In the genomic region with DNA sequence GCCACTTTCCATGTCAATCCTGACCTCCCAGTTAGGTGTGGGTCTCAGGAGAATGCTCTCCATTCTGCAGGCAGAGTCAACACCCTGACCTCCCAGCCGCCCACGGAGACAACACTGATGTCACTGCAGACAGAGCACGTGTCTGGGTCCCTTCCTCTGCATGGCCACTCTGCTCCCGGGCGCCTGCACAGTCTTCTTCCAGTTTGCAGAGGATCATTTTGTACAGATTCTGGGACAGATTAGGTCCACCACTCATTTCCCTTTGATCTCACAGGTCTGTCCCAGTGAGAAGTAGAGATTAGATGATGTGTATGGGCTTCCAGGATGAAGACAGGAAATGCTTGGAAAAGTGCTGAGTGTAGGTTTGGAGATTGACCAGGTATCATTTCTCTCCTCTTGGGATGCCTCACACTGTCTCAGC, we compare ENCODE assay signal across 10 cellular contexts. TPM values are rescaled to one million over a fixed set of nuclear protein-coding genes. Genes with fewer than 3 reads are reported as not detected.
DNase-seq lines count a peak whose midpoint lies in the region; ATAC-seq and TF ChIP-seq lines count a peak whose summit lies in the region.
"Had no signal": no experiment of that assay in that cellular context is flagged by ENCODE, and none has a peak within 500 bp of the region (broad histone marks: within the 10 kb centered on the region; RNA-seq: fewer than 3 reads in every experiment).

No MANE protein-coding gene starts in this region.

- in situ Hi-C loops in GM13977 (cut with MboI; ENCODE audit: low pct_unique_long_range_greater_than_20kb, low sequenced_read_pairs, unreplicated experiment), result no loop called here

- H3K4me3 Mint-ChIP-seq in WTC11 (no peak overlapping the region), CD14-positive monocyte (no peak overlapping the region)
- H3K4me3 Mint-ChIP-seq: stimulated activated memory B cell treated with anti-CD40 and anti-IgM and Interleukin-4, amounts not matched to agents 10 μg/mL and 1 μg/mL and 100 μg/mL, for 72 hours had no signal

- CTCF ChIA-PET in WTC11 (lab: Charles Lee), result no interaction called here

- H3K4me1 Mint-ChIP-seq in WTC11 (peaks cover 7% of the 10 kb centered on the region; the same call in 1 of the 2 replicates), CD14-positive monocyte (peaks cover 45% of the 10 kb centered on the region)

- POLR2A ChIA-PET in WTC11 (lab: Charles Lee), result no interaction called here

- no peaks in the 10 kb centered on the region for H3K36me3 Mint-ChIP-seq in WTC11
- no peaks in the 10 kb centered on the region for H3K36me3 Mint-ChIP-seq in CD14-positive monocyte
- H3K36me3 Mint-ChIP-seq: stimulated activated memory B cell treated with anti-CD40 and anti-IgM and Interleukin-4, amounts not matched to agents 10 μg/mL and 1 μg/mL and 100 μg/mL, for 72 hours had no signal

- H3K9me3 Mint-ChIP-seq in WTC11 (no peaks in the 10 kb centered on the region), CD14-positive monocyte (no peaks in the 10 kb centered on the region)
- H3K9me3 Mint-ChIP-seq: stimulated activated memory B cell treated with anti-CD40 and anti-IgM and Interleukin-4, amounts not matched to agents 10 μg/mL and 1 μg/mL and 100 μg/mL, for 72 hours had no signal

- intact Hi-C loops in left ventricle myocardium superior (cut with micrococcal nuclease) (no loop called here), CD14-positive monocyte (cut with micrococcal nuclease) (no loop called here)

- TF ChIP-seq CTCF in GM13977 (IDR thresholded peaks at IDR 0.05; ENCODE audit: extremely low read depth, insufficient read depth, missing control alignments), result no peak
- TF ChIP-seq CTCF in WTC11 (IDR thresholded peaks at IDR 0.05), result no peak
- TF ChIP-seq CTCF in CD14-positive monocyte (IDR thresholded peaks at IDR 0.05), result no peak

- H3K27me3 Mint-ChIP-seq in WTC11 (ENCODE audit: low read depth), result no peaks in the 10 kb centered on the region
- H3K27me3 Mint-ChIP-seq in CD14-positive monocyte (ENCODE audit: low read depth in 3 of 3), result peaks cover 5 to 11% (median 5%) of the 10 kb centered on the region in 3 donors

- DNase-seq in GM13977 (ENCODE audit: low spot score), result peak; percentile 46
- DNase-seq in WTC11 (ENCODE audit: low spot score), result no peak
- DNase-seq in left ventricle myocardium superior, result peak; percentile 62
- peak; percentile 83 for DNase-seq in putamen (ENCODE audit: low spot score)
- DNase-seq in NOMO-1 treated with dmso at 0.1 percent for 144 hours (lab: John Stamatoyannopoulos, UW; ENCODE audit: unreplicated experiment), result no peak
- DNase-seq in activated naive CD4-positive, alpha-beta T cell treated with anti-CD3 and anti-CD28 coated beads, Interleukin-2, amount 50 U/mL, for 16 hours, result no peak
- no peak for DNase-seq in NCI-H446 treated with DMSO at 0.1 percent for 48 hours (lab: John Stamatoyannopoulos, UW)
- no peak for DNase-seq in CD14-positive monocyte (ENCODE audit: low spot score)
- DNase-seq: mucosa of descending colon had no signal

- H3K27ac Mint-ChIP-seq in WTC11 (peak overlapping the region; percentile 34; the same call in 1 of the 2 replicates), CD14-positive monocyte (peak overlapping the region in 3 of 7 donors; percentile 8 to 38 (median 10))
- H3K27ac Mint-ChIP-seq: stimulated activated memory B cell treated with anti-CD40 and anti-IgM and Interleukin-4, amounts not matched to agents 10 μg/mL and 1 μg/mL and 100 μg/mL, for 72 hours had no signal

- ATAC-seq in WTC11, result no peak
- peak; percentile 71 for ATAC-seq in left ventricle myocardium superior
- ATAC-seq: mucosa of descending colon; stimulated activated memory B cell treated with anti-CD40 and anti-IgM and Interleukin-4, amounts not matched to agents 10 μg/mL and 1 μg/mL and 100 μg/mL, for 72 hours had no signal

TF ChIP-seq in WTC11, 78 proteins besides CTCF, POLR2A, EP300 and RAD21:
- TF ChIP-seq ZNF317 (CRISPR knock-in tag; IDR thresholded peaks at IDR 0.05; ENCODE audit: borderline replicate concordance, low read depth) (no peak), GABPB1 (CRISPR knock-in tag; IDR thresholded peaks at IDR 0.05) (peak; percentile 79), ZNF219 (CRISPR knock-in tag; IDR thresholded peaks at IDR 0.05; ENCODE audit: borderline replicate concordance) (no peak)
- TF ChIP-seq, protein P1, sequence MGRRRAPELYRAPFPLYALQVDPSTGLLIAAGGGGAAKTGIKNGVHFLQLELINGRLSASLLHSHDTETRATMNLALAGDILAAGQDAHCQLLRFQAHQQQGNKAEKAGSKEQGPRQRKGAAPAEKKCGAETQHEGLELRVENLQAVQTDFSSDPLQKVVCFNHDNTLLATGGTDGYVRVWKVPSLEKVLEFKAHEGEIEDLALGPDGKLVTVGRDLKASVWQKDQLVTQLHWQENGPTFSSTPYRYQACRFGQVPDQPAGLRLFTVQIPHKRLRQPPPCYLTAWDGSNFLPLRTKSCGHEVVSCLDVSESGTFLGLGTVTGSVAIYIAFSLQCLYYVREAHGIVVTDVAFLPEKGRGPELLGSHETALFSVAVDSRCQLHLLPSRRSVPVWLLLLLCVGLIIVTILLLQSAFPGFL (CRISPR knock-in tag; IDR thresholded peaks at IDR 0.05; ENCODE audit: borderline replicate concordance), result no peak
- TF ChIP-seq, protein P2, sequence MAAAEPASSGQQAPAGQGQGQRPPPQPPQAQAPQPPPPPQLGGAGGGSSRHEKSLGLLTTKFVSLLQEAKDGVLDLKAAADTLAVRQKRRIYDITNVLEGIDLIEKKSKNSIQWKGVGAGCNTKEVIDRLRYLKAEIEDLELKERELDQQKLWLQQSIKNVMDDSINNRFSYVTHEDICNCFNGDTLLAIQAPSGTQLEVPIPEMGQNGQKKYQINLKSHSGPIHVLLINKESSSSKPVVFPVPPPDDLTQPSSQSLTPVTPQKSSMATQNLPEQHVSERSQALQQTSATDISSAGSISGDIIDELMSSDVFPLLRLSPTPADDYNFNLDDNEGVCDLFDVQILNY (CRISPR knock-in tag; IDR thresholded peaks at IDR 0.05), result no peak

RNA-seq across cellular contexts. Expression of a gene that starts 8.1 kb away (rescaled TPM):
- total RNA-seq in WTC11 (2021), result 0.23 to 1.2 TPM (median 0.94 TPM) in 3 replicates
- total RNA-seq in left ventricle myocardium superior, result 0.35 TPM
- under 1 TPM in 1 of 2 donors, not detected in 1; 0.13 TPM for polyA plus RNA-seq in CD14-positive monocyte
- total RNA-seq: mucosa of descending colon had no signal

RNA-seq across cellular contexts. Expression of a gene that starts 15.7 kb away (rescaled TPM):
- total RNA-seq in WTC11 (2021) (56.9 to 68.4 TPM (median 64.1 TPM) in 3 replicates), left ventricle myocardium superior (0.74 TPM)
- polyA plus RNA-seq in CD14-positive monocyte, result 1 to 10 TPM; 5.8 to 7.1 TPM

RNA-seq across cellular contexts. Expression of a gene that starts 49.3 kb away (rescaled TPM):
- total RNA-seq in WTC11 (2021), result 26.8 to 31.3 TPM (median 28.2 TPM) in 3 replicates
- total RNA-seq in left ventricle myocardium superior, result 9.8 TPM
- under 1 TPM; 0.03 to 0.04 TPM for polyA plus RNA-seq in CD14-positive monocyte

Comparison
In these comparisons a context has a peak if more than half of its experiments do, and no peak if none do; other contexts are left out.
1. DNase-seq: peak in GM13977 (single experiment), left ventricle myocardium superior (single experiment) and putamen (single experiment); none in WTC11 (single experiment), NOMO-1 treated with dmso at 0.1 percent for 144 hours (single experiment), activated naive CD4-positive, alpha-beta T cell treated with anti-CD3 and anti-CD28 coated beads, Interleukin-2, amount 50 U/mL, for 16 hours (single experiment), NCI-H446 treated with DMSO at 0.1 percent for 48 hours (single experiment) and CD14-positive monocyte (single experiment).
2. RNA of a gene that starts 15.7 kb away (total RNA-seq): 56.9 to 68.4 TPM in WTC11; 0.74 TPM in left ventricle myocardium superior (single experiment); every median in the first group is over 10 times any median in the second.